ENCODE assay signal across 27 cellular contexts in the genomic region with DNA sequence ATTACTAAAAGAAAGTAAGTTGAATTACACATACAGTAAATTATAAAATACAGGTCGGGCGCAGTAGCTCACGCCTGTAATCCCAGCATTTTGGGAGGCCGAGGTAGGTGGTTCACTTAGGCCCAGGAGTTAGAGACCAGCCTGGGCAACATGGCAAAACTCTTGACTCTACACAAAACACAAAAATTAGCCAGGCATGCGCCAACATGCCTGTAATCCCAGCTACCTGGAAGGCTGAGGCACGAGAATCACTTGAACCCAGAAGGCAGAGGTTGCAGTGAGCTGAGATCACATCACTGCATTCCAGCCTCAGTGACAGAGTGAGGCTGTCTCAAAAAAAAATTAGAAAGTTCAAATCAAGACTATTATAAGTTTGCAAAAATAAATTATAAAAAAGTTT.
"Had no signal": no experiment of that assay in that cellular context is flagged by ENCODE, and none has a peak within 500 bp of the region (broad histone marks: within the 10 kb centered on the region; RNA-seq: fewer than 3 reads in every experiment).

No MANE protein-coding gene starts in this region.

- H3K4me3 ChIP-seq: ascending aorta, body of pancreas, SJCRH30, SK-N-MC had no signal

- DNase-seq: activated B cell treated with CpG ODN at 0.5 μM for 24 hours; activated CD4-positive, alpha-beta memory T cell treated with anti-CD3 and anti-CD28 coated beads, Interleukin-2, amount 10 ng/mL, durations not matched to agents 7 days and 5 days; activated CD4-positive, alpha-beta T cell treated with anti-CD3 and anti-CD28 coated beads for 48 hours; activated CD4-positive, CD25-positive, alpha-beta regulatory T cell treated with anti-CD3 and anti-CD28 coated beads, Interleukin-2, amount 50 U/mL, for 72 hours; activated CD8-positive, alpha-beta memory T cell treated with anti-CD3 and anti-CD28 coated beads for 24 hours; activated CD8-positive, alpha-beta memory T cell treated with anti-CD3 and anti-CD28 coated beads, Interleukin-2, amount 10 ng/mL, durations not matched to agents 7 days and 5 days; activated CD8-positive, alpha-beta memory T cell treated with anti-CD3 and anti-CD28 coated beads, Interleukin-2, amount 50 U/mL, for 48 hours; activated effector memory CD4-positive, alpha-beta T cell treated with anti-CD3 and anti-CD28 coated beads, Interleukin-2, amount 50 U/mL, for 16 hours; activated naive CD4-positive, alpha-beta T cell; activated naive CD8-positive, alpha-beta T cell treated with anti-CD3 and anti-CD28 coated beads, Interleukin-2, amount 10 ng/mL, durations not matched to agents 7 days and 5 days; activated T-cell treated with anti-CD3 and anti-CD28 coated beads, Interleukin-2, amount 50 U/mL, for 48 hours; amygdala; body of pancreas; NCI-H1105; NCI-H1417 treated with DMSO at 0.1 percent for 48 hours; NCI-H187 treated with DMSO at 0.1 percent for 48 hours; NCI-H2081; NCI-H345; NCI-H524 treated with DMSO at 0.1 percent for 48 hours; SHP77; SJCRH30; T-helper 9 cell had no signal

- H3K9me3 Mint-ChIP-seq: activated B cell treated with CpG ODN at 0.5 μM for 24 hours; activated CD4-positive, alpha-beta memory T cell treated with anti-CD3 and anti-CD28 coated beads, Interleukin-2, amount 10 ng/mL, durations not matched to agents 7 days and 5 days; activated naive CD4-positive, alpha-beta T cell treated with anti-CD3 and anti-CD28 coated beads, Interleukin-2, amount 50 U/mL, for 24 hours; activated naive CD8-positive, alpha-beta T cell treated with anti-CD3 and anti-CD28 coated beads, Interleukin-2, amount 10 ng/mL, durations not matched to agents 7 days and 5 days; central memory CD8-positive, alpha-beta T cell had no signal

- H3K27me3 Mint-ChIP-seq: activated B cell treated with CpG ODN at 0.5 μM for 24 hours; activated CD4-positive, alpha-beta memory T cell treated with anti-CD3 and anti-CD28 coated beads, Interleukin-2, amount 10 ng/mL, durations not matched to agents 7 days and 5 days; activated CD8-positive, alpha-beta memory T cell treated with anti-CD3 and anti-CD28 coated beads, Interleukin-2, amount 10 ng/mL, durations not matched to agents 7 days and 5 days; activated naive CD4-positive, alpha-beta T cell treated with anti-CD3 and anti-CD28 coated beads, Interleukin-2, amount 50 U/mL, for 24 hours; activated naive CD8-positive, alpha-beta T cell treated with anti-CD3 and anti-CD28 coated beads, Interleukin-2, amount 10 ng/mL, durations not matched to agents 7 days and 5 days; central memory CD8-positive, alpha-beta T cell had no signal

- ATAC-seq: activated CD8-positive, alpha-beta memory T cell treated with anti-CD3 and anti-CD28 coated beads, Interleukin-2, amount 10 ng/mL, durations not matched to agents 7 days and 5 days; body of pancreas; Panc1 had no signal

- H3K4me1 Mint-ChIP-seq: activated B cell treated with CpG ODN at 0.5 μM for 24 hours; activated CD4-positive, alpha-beta memory T cell treated with anti-CD3 and anti-CD28 coated beads, Interleukin-2, amount 10 ng/mL, durations not matched to agents 7 days and 5 days; activated CD8-positive, alpha-beta memory T cell treated with anti-CD3 and anti-CD28 coated beads, Interleukin-2, amount 10 ng/mL, durations not matched to agents 7 days and 5 days; activated naive CD4-positive, alpha-beta T cell treated with anti-CD3 and anti-CD28 coated beads, Interleukin-2, amount 50 U/mL, for 24 hours; central memory CD8-positive, alpha-beta T cell had no signal

- H3K27ac Mint-ChIP-seq: activated B cell treated with CpG ODN at 0.5 μM for 24 hours; activated CD4-positive, alpha-beta memory T cell treated with anti-CD3 and anti-CD28 coated beads, Interleukin-2, amount 10 ng/mL, durations not matched to agents 7 days and 5 days; activated CD8-positive, alpha-beta memory T cell treated with anti-CD3 and anti-CD28 coated beads, Interleukin-2, amount 10 ng/mL, durations not matched to agents 7 days and 5 days; activated naive CD4-positive, alpha-beta T cell treated with anti-CD3 and anti-CD28 coated beads, Interleukin-2, amount 50 U/mL, for 24 hours; activated naive CD8-positive, alpha-beta T cell treated with anti-CD3 and anti-CD28 coated beads, Interleukin-2, amount 10 ng/mL, durations not matched to agents 7 days and 5 days had no signal

- H3K4me3 Mint-ChIP-seq: activated B cell treated with CpG ODN at 0.5 μM for 24 hours; activated CD4-positive, alpha-beta memory T cell treated with anti-CD3 and anti-CD28 coated beads, Interleukin-2, amount 10 ng/mL, durations not matched to agents 7 days and 5 days; activated CD8-positive, alpha-beta memory T cell treated with anti-CD3 and anti-CD28 coated beads, Interleukin-2, amount 10 ng/mL, durations not matched to agents 7 days and 5 days; activated naive CD4-positive, alpha-beta T cell treated with anti-CD3 and anti-CD28 coated beads, Interleukin-2, amount 50 U/mL, for 24 hours; activated naive CD8-positive, alpha-beta T cell treated with anti-CD3 and anti-CD28 coated beads, Interleukin-2, amount 10 ng/mL, durations not matched to agents 7 days and 5 days; central memory CD8-positive, alpha-beta T cell had no signal
